8 cellular contexts compared by ENCODE assay signal in genomic region chr10:98262571-98262970, GRCh38. TPM values are rescaled to one million over a fixed set of nuclear protein-coding genes. Genes with fewer than 3 reads are reported as not detected.
DNase-seq lines count a peak whose midpoint lies in the region; ATAC-seq and TF ChIP-seq lines count a peak whose summit lies in the region.

No MANE protein-coding gene starts in this region.

- in situ Hi-C loops in ACHN (cut with HindIII; ENCODE audit: low pct_ligation_motif_present, low pct_unique_long_range_greater_than_20kb, low sequenced_read_pairs): no loop called here

- no peak overlapping the region for H2BK12ac ChIP-seq in trophoblast cell (ENCODE audit: low read length)

- H4K8ac ChIP-seq in trophoblast cell (ENCODE audit: low read depth, low read length): no peak overlapping the region

- no peak overlapping the region for H2BK5ac ChIP-seq in trophoblast cell (ENCODE audit: low read depth, low read length, poor library complexity)

- no peaks in the 10 kb centered on the region for H3K36me3 ChIP-seq in PC-3 (ENCODE audit: low read depth, low read length)
- peaks cover 0 to 4% (median 2%) of the 10 kb centered on the region in 4 donors for H3K36me3 ChIP-seq in esophagus muscularis mucosa
- H3K36me3 ChIP-seq in trophoblast cell (ENCODE audit: control insufficient read depth in 1 of 2, insufficient read depth in 2 of 2, low read length in 2 of 2): peaks cover 0 to 2% of the 10 kb centered on the region in 2 experiments

- H3K9ac ChIP-seq in PC-3 (ENCODE audit: low read length) (no peak overlapping the region), trophoblast cell (ENCODE audit: low read length) (no peak overlapping the region)

- peak; percentile 57 for DNase-seq in ACHN
- DNase-seq in PC-3: peak; percentile 70
- peak; percentile 90 for DNase-seq in esophagus muscularis mucosa (ENCODE audit: extremely low spot score)
- DNase-seq in trophoblast cell: peak; percentile 8 to 39
- DNase-seq in kidney glomerular epithelial cell (lab: John Stamatoyannopoulos, UW): no peak
- DNase-seq in T-helper 17 cell: no peak

- H3K4me3 ChIP-seq in PC-3 (ENCODE audit: low read length): no peak overlapping the region
- no peak overlapping the region for H3K4me3 ChIP-seq in esophagus muscularis mucosa
- H3K4me3 ChIP-seq in trophoblast cell (ENCODE audit: low read depth, low read length): no peak overlapping the region

- CTCF ChIA-PET in PC-3 (lab: Charles Lee): interaction anchor here (0.6 to 0.7 kb wide), 4 partner anchors 46 to 1340 kb away, joined by 3 to 5 read pairs (median 3); no protein-coding TSS in a partner anchor

- no peaks in the 10 kb centered on the region for H3K9me3 ChIP-seq in PC-3 (ENCODE audit: low read length)
- no peaks in the 10 kb centered on the region for H3K9me3 ChIP-seq in esophagus muscularis mucosa
- H3K9me3 ChIP-seq in trophoblast cell (ENCODE audit: insufficient read depth, low read depth, low read length): no peaks in the 10 kb centered on the region
- no peaks in the 10 kb centered on the region for H3K9me3 ChIP-seq in T-helper 17 cell (ENCODE audit: control insufficient read depth, low read length, poor library complexity, severe bottlenecking)

- TF ChIP-seq POLR2A in esophagus muscularis mucosa (IDR thresholded peaks at IDR 0.05; ENCODE audit: low read depth): no peak

- peaks cover 6% of the 10 kb centered on the region for H3K4me1 Mint-ChIP-seq in T-helper 17 cell

- H3F3A ChIP-seq in PC-3 (ENCODE audit: low read length, unreplicated experiment): no peaks in the 10 kb centered on the region

- WGBS in esophagus muscularis mucosa: 67% methylated on average over 6 of the region's 7 CpGs
- no CpG with 5 or more reads among the region's 7 CpGs for WGBS in trophoblast cell (ENCODE audit: extremely low coverage, insufficient coverage, insufficient read length)

- no peak overlapping the region for H4K91ac ChIP-seq in trophoblast cell (ENCODE audit: low read depth, low read length)

- H4K20me1 ChIP-seq in PC-3 (ENCODE audit: low read length): no peaks in the 10 kb centered on the region

- H2BK120ac ChIP-seq in trophoblast cell (ENCODE audit: insufficient read depth, low read length, poor library complexity): no peak overlapping the region

- no peak overlapping the region for H3K4me3 Mint-ChIP-seq in T-helper 17 cell

- no peak overlapping the region for H2AK5ac ChIP-seq in trophoblast cell (ENCODE audit: low read length)

- no peak overlapping the region for H3K4ac ChIP-seq in trophoblast cell (ENCODE audit: low read depth, low read length)

- H3K23ac ChIP-seq in trophoblast cell (ENCODE audit: low read length): no peak overlapping the region

- intact Hi-C loops in PC-3 (cut with micrococcal nuclease): loop anchor here (1.0 to 10.0 kb wide), 4 partner anchors 47 to 402 kb away; no protein-coding TSS in a partner anchor
- intact Hi-C loops in esophagus muscularis mucosa (cut with DNase I): loop anchor here (5.0 kb wide), 1 partner anchor 45 kb away; no protein-coding TSS in a partner anchor

- no peak overlapping the region for H3K18ac ChIP-seq in trophoblast cell (ENCODE audit: low read length)

- BruUV-seq in PC-3 (replicated peaks; lab: Mats Ljungman, UMichigan): no TSS peak

- H3K4me1 ChIP-seq in PC-3 (ENCODE audit: insufficient read depth, low read length) (peaks cover 25% of the 10 kb centered on the region), esophagus muscularis mucosa (peaks cover 0 to 42% (median 31%) of the 10 kb centered on the region in 4 donors), trophoblast cell (ENCODE audit: control insufficient read depth in 1 of 2, insufficient read depth in 2 of 2, low read length in 2 of 2) (peaks cover 3 to 6% of the 10 kb centered on the region in 2 experiments)

- H3K9me2 ChIP-seq in PC-3 (replicated peaks; ENCODE audit: low read length): no peaks in the 10 kb centered on the region

- POLR2A ChIA-PET in PC-3 (lab: Charles Lee; ENCODE audit: unreplicated experiment): interaction anchor here (0.8 kb wide), 1 partner anchor 65 kb away, joined by 3 read pairs; no protein-coding TSS in a partner anchor

- no peaks in the 10 kb centered on the region for H3K79me1 ChIP-seq in trophoblast cell (ENCODE audit: low read length)

- no peak overlapping the region for H3K14ac ChIP-seq in trophoblast cell (ENCODE audit: low read length)

- H3K27ac ChIP-seq in PC-3 (ENCODE audit: low read length): no peak overlapping the region
- no peak overlapping the region for H3K27ac ChIP-seq in esophagus muscularis mucosa (replicated peaks in 1 of 4)
- H3K27ac ChIP-seq in trophoblast cell (ENCODE audit: low read depth, low read length): no peak overlapping the region

- no peak overlapping the region for H4K12ac ChIP-seq in trophoblast cell (ENCODE audit: low read depth, low read length)

- no peaks in the 10 kb centered on the region for H3K27me3 ChIP-seq in PC-3 (ENCODE audit: low read length)
- H3K27me3 ChIP-seq in esophagus muscularis mucosa: no peaks in the 10 kb centered on the region
- no peaks in the 10 kb centered on the region for H3K27me3 ChIP-seq in trophoblast cell (ENCODE audit: insufficient read depth, low read length)

- TF ChIP-seq CTCF in GM12874 (IDR thresholded peaks at IDR 0.05; ENCODE audit: insufficient read depth, low read depth, low read length) (peak; percentile 34; the same call in 1 of the 2 replicates), PC-3 (conservative IDR thresholded peaks at IDR 0.05; ENCODE audit: low read depth, low read length) (peak; percentile 68), esophagus muscularis mucosa (IDR thresholded peaks at IDR 0.05) (peak; percentile 47 to 62 (median 54))

- H2AFZ ChIP-seq in PC-3 (ENCODE audit: low read length) (no peak overlapping the region), trophoblast cell (ENCODE audit: insufficient read depth, low read length, poor library complexity) (no peak overlapping the region)

- no peak overlapping the region for H3K27ac Mint-ChIP-seq in T-helper 17 cell

- H3K79me2 ChIP-seq in PC-3 (ENCODE audit: low read length): no peaks in the 10 kb centered on the region
- H3K79me2 ChIP-seq in trophoblast cell (ENCODE audit: control insufficient read depth, insufficient read depth, low read length, poor library complexity): no peaks in the 10 kb centered on the region

- H3K4me2 ChIP-seq in PC-3 (ENCODE audit: low read length) (no peak overlapping the region), trophoblast cell (ENCODE audit: low read length) (no peak overlapping the region)

- peak; percentile 45 for ATAC-seq in PC-3
- no peak for ATAC-seq in GM18520 (IDR thresholded peaks at IDR 0.05; ENCODE audit: unreplicated experiment)
- ATAC-seq in T-helper 17 cell: no peak

- peaks cover 8% of the 10 kb centered on the region for H3K36me3 Mint-ChIP-seq in T-helper 17 cell (ENCODE audit: low read depth)

- no peak for TF ChIP-seq EP300 in esophagus muscularis mucosa (IDR thresholded peaks at IDR 0.05)

- H3K27me3 Mint-ChIP-seq in T-helper 17 cell: peaks cover 25% of the 10 kb centered on the region

RNA-seq across cellular contexts. Expression of gene LOXL4, which starts 5.4 kb away (rescaled TPM):
- total RNA-seq in PC-3 (2014; rRNA removed) (7.8 and 8.2 TPM in 2 replicates), esophagus muscularis mucosa (10 to 100 TPM in 2 of 4 donors, 1 to 10 TPM in 2; 9.4 to 19.4 (median 12.6) TPM), T-helper 17 cell (not detected)
- polyA plus RNA-seq in trophoblast cell (2013): 0.23 and 0.36 TPM in 2 replicates

Comparison
In these comparisons a context has a peak if more than half of its experiments do, and no peak if none do; other contexts are left out.
1. DNase-seq: peak in ACHN (single experiment), PC-3 (single experiment), esophagus muscularis mucosa (single experiment) and trophoblast cell (2 of 2); none in kidney glomerular epithelial cell (single experiment) and T-helper 17 cell (0 of 3).
2. Peak in every context shown above with its lines, with median percentiles within 50 percentile points of each other: CTCF ChIP-seq.